ENCODE assay signal across 12 cellular contexts in the genomic region with DNA sequence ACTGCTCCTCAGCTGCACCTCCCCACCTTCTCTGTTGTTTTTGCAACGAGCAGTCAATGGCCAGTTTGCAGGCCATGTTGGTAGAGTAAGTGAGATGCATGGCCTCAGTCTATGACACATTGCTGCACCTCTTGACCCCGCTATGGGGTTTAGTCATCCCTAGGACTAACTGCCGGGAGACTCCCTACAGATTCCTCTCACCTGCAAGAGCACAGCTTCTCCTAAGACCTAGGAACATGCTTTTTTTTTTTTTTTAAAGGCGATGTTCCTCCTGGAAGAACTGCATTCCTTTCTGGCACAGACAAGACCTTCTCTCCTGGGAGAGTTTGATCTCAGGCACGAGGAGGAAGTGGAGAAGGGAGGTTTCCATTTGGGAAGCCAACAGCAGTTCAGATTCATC.
DNase-seq lines count a peak whose midpoint lies in the region; ATAC-seq and TF ChIP-seq lines count a peak whose summit lies in the region.
"Had no signal": no experiment of that assay in that cellular context is flagged by ENCODE, and none has a peak within 500 bp of the region (broad histone marks: within the 10 kb centered on the region; RNA-seq: fewer than 3 reads in every experiment).

No MANE protein-coding gene starts in this region.

- H3K4me1 ChIP-seq in GM23248 (ENCODE audit: insufficient read depth) (peaks cover 53% of the 10 kb centered on the region), thoracic aorta (ENCODE audit: control insufficient read depth in 1 of 2, low read depth in 2 of 2) (peaks cover 23 to 33% of the 10 kb centered on the region in 2 donors)

- no peaks in the 10 kb centered on the region for H3K27me3 ChIP-seq in GM23248 (replicated peaks; ENCODE audit: insufficient read depth)
- H3K27me3 ChIP-seq in thoracic aorta (replicated peaks; ENCODE audit: insufficient read depth) = no peaks in the 10 kb centered on the region

- no peak overlapping the region for H3K4me3 Mint-ChIP-seq in T-helper 17 cell
- H3K4me3 Mint-ChIP-seq: neural crest cell; stimulated activated effector memory CD8-positive, alpha-beta T cell treated with anti-CD3 and anti-CD28 coated beads, Interleukin-12 subunit alpha, Interleukin-12 subunit beta, amount 100 ng/mL, for 72 hours had no signal

- H3K4me2 ChIP-seq in GM23248 (ENCODE audit: unreplicated experiment) = peak overlapping the region; percentile 10

- ATAC-seq in T-helper 17 cell (no peak), thoracic aorta (ENCODE audit: insufficient number of reproducible peaks, low FRiP score, low read depth) (no peak), HG03135 (IDR thresholded peaks at IDR 0.05; ENCODE audit: unreplicated experiment) (no peak), HG02678 (IDR thresholded peaks at IDR 0.05; ENCODE audit: unreplicated experiment) (no peak)
- ATAC-seq: left colon; stimulated activated effector memory CD8-positive, alpha-beta T cell treated with anti-CD3 and anti-CD28 coated beads, Interleukin-12 subunit alpha, Interleukin-12 subunit beta, amount 100 ng/mL, for 72 hours had no signal

- no peaks in the 10 kb centered on the region; the same call in 1 of the 2 replicates for H3K36me3 ChIP-seq in GM23248 (ENCODE audit: low read depth)
- H3K36me3 ChIP-seq in thoracic aorta = no peaks in the 10 kb centered on the region

- peak overlapping the region; percentile 14 for H3K27ac Mint-ChIP-seq in T-helper 17 cell
- H3K27ac Mint-ChIP-seq: stimulated activated effector memory CD8-positive, alpha-beta T cell treated with anti-CD3 and anti-CD28 coated beads, Interleukin-12 subunit alpha, Interleukin-12 subunit beta, amount 100 ng/mL, for 72 hours had no signal

- peaks cover 25% of the 10 kb centered on the region for H3K4me1 Mint-ChIP-seq in T-helper 17 cell

- H3K27me3 Mint-ChIP-seq in T-helper 17 cell = no peaks in the 10 kb centered on the region

- H3K4me3 ChIP-seq in GM23248 (no peak overlapping the region), fibroblast of villous mesenchyme (ENCODE audit: low read depth, low read length) (no peak overlapping the region), thoracic aorta (no peak overlapping the region)

- TF ChIP-seq CTCF in fibroblast of villous mesenchyme (IDR thresholded peaks at IDR 0.05; ENCODE audit: insufficient read depth, low read depth, low read length) (no peak), thoracic aorta (IDR thresholded peaks at IDR 0.05) (no peak)

- H3K9me2 ChIP-seq in GM23248 (ENCODE audit: insufficient read depth) = no peaks in the 10 kb centered on the region

- no peaks in the 10 kb centered on the region for H4K20me1 ChIP-seq in GM23248 (ENCODE audit: insufficient read depth)

- H2AFZ ChIP-seq in GM23248 = no peak overlapping the region

- DNase-seq in GM23248 (peak; percentile 81), T-helper 17 cell (no peak), fibroblast of villous mesenchyme (ENCODE audit: low read depth) (peak; percentile 61), thoracic aorta (ENCODE audit: low spot score) (no peak), DMS153 treated with DMSO at 0.1 percent for 48 hours (lab: John Stamatoyannopoulos, UW; ENCODE audit: unreplicated experiment) (no peak)
- DNase-seq: activated gamma-delta T cell, DMS53, left colon had no signal

- H3K27ac ChIP-seq in GM23248 = peak overlapping the region; percentile 47
- H3K27ac ChIP-seq in thoracic aorta = peak overlapping the region; percentile 39 to 47

- H3K79me2 ChIP-seq in GM23248 (ENCODE audit: insufficient read depth) = no peaks in the 10 kb centered on the region

- 18 to 19% methylated on average over 5 of the region's 5 CpGs for WGBS in GM23248 (ENCODE audit: low coverage in 1 of 2, low lambda C conversion rate in 2 of 2, missing lambda C conversion rate in 2 of 2), 2 experiments

- in situ Hi-C loops in GM23248 (cut with MboI) = no loop called here

- no peaks in the 10 kb centered on the region for H3K9me3 ChIP-seq in GM23248 (ENCODE audit: low read depth)
- H3K9me3 ChIP-seq in T-helper 17 cell (ENCODE audit: control insufficient read depth, low read length, poor library complexity, severe bottlenecking) = no peaks in the 10 kb centered on the region
- H3K9me3 ChIP-seq in thoracic aorta = no peaks in the 10 kb centered on the region

- H3F3A ChIP-seq in GM23248 (ENCODE audit: insufficient read depth) = peaks cover 47% of the 10 kb centered on the region

- no peaks in the 10 kb centered on the region for H3K36me3 Mint-ChIP-seq in T-helper 17 cell (ENCODE audit: low read depth)

- no peak overlapping the region for H3K9ac ChIP-seq in GM23248

Comparison
In these comparisons a context has a peak if more than half of its experiments do, and no peak if none do; other contexts are left out.
1. DNase-seq: peak in GM23248 (single experiment) and fibroblast of villous mesenchyme (single experiment); none in T-helper 17 cell (0 of 3), thoracic aorta (single experiment) and DMS153 treated with DMSO at 0.1 percent for 48 hours (single experiment).